ENCODE assay signal across 25 cellular contexts in the genomic region with DNA sequence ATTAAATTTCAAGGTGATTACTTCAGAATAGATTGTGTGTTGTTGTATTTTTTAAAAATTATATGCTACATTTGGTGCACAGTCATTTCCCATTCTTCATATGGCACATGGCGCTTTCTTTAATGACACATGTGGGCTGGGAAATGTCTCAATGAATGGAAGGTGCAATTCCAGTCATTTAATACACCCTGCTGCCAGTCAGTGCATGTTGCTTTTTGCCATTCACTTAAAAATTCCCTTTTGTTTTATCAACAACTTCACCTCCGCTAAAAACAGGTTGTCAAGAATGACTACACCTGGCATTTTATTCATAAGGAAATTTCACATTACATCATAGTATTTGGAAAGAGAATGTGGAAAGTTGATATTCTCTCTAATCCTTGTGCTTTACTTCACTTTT.
DNase-seq lines count a peak whose midpoint lies in the region; ATAC-seq, FAIRE-seq and TF ChIP-seq lines count a peak whose summit lies in the region.
"Had no signal": no experiment of that assay in that cellular context is flagged by ENCODE, and none has a peak within 500 bp of the region (broad histone marks: within the 10 kb centered on the region; RNA-seq: fewer than 3 reads in every experiment).

No MANE protein-coding gene starts in this region.

- dilution Hi-C loops in mammary epithelial cell (cut with HindIII; ENCODE audit: low sequenced_read_pairs) = no loop called here

- no peaks in the 10 kb centered on the region for H3K36me3 ChIP-seq in mammary epithelial cell (ENCODE audit: insufficient read depth, low read length)
- no peaks in the 10 kb centered on the region for H3K36me3 ChIP-seq in breast epithelium
- no peaks in the 10 kb centered on the region for H3K36me3 ChIP-seq in bronchial epithelial cell (ENCODE audit: control insufficient read depth, insufficient read depth, low read length)
- no peaks in the 10 kb centered on the region for H3K36me3 ChIP-seq in lower lobe of right lung
- H3K36me3 ChIP-seq: BE2C; BLaER1 treated with 17β-estradiol and CSF1 and Interleukin-3, amounts not matched to agents 10 nM and 100 nM; HAP-1 had no signal

- H3K4me2 ChIP-seq in mammary epithelial cell (ENCODE audit: insufficient read depth, low read depth, low read length) = no peak overlapping the region
- H3K4me2 ChIP-seq: A549; BLaER1 treated with 17β-estradiol and CSF1 and Interleukin-3, amounts not matched to agents 10 nM and 100 nM had no signal

- H3K27ac ChIP-seq in mammary epithelial cell (ENCODE audit: insufficient read depth, low read depth, low read length) (no peak overlapping the region), breast epithelium (no peak overlapping the region), lower lobe of right lung (no peak overlapping the region)
- H3K27ac ChIP-seq: A549; BLaER1 treated with 17β-estradiol and CSF1 and Interleukin-3, amounts not matched to agents 10 nM and 100 nM had no signal

- intact Hi-C loops in mammary epithelial cell (cut with micrococcal nuclease) = no loop called here
- intact Hi-C loops in breast epithelium (cut with DNase I; ENCODE audit: low total_unique reads) = no loop called here
- intact Hi-C loops in lower lobe of right lung (cut with DNase I) = no loop called here

- no peaks in the 10 kb centered on the region for H4K20me1 ChIP-seq in mammary epithelial cell (ENCODE audit: insufficient read depth, low read length)
- H4K20me1 ChIP-seq: BLaER1 treated with 17β-estradiol and CSF1 and Interleukin-3, amounts not matched to agents 10 nM and 100 nM had no signal

- in situ Hi-C loops in mammary epithelial cell (cut with MboI; ENCODE audit: low sequenced_read_pairs in 2 of 2) = no loop called here

- H2AFZ ChIP-seq in mammary epithelial cell (ENCODE audit: low read depth, low read length) = no peak overlapping the region

- H3K4me3 ChIP-seq in mammary epithelial cell (replicated peaks in 1 of 3; ENCODE audit: insufficient read depth in 1 of 3, low read depth in 2 of 3, low read length in 3 of 3) (no peak overlapping the region), breast epithelium (no peak overlapping the region), bronchial epithelial cell (ENCODE audit: low read depth, low read length) (no peak overlapping the region), lower lobe of right lung (no peak overlapping the region)
- H3K4me3 ChIP-seq: A549; BLaER1 treated with 17β-estradiol and CSF1 and Interleukin-3, amounts not matched to agents 10 nM and 100 nM; HAP-1 had no signal

- TF ChIP-seq POLR2A in breast epithelium (IDR thresholded peaks at IDR 0.05) = no peak

- CTCF ChIA-PET in mammary epithelial cell (lab: Charles Lee; ENCODE audit: low non-redundant PET) = no interaction called here

- no peaks in the 10 kb centered on the region for H3K27me3 ChIP-seq in mammary epithelial cell (ENCODE audit: insufficient read depth, low read length)
- no peaks in the 10 kb centered on the region for H3K27me3 ChIP-seq in breast epithelium
- H3K27me3 ChIP-seq in bronchial epithelial cell (ENCODE audit: control insufficient read depth, insufficient read depth, low read length) = no peaks in the 10 kb centered on the region
- no peaks in the 10 kb centered on the region for H3K27me3 ChIP-seq in lower lobe of right lung (ENCODE audit: low read depth)
- H3K27me3 ChIP-seq: BE2C; BLaER1 treated with 17β-estradiol and CSF1 and Interleukin-3, amounts not matched to agents 10 nM and 100 nM had no signal

- ATAC-seq in esophagus mucosa (peak; percentile 73), lower lobe of right lung (no peak)
- ATAC-seq: A549 had no signal

- H3K9me3 ChIP-seq in mammary epithelial cell (replicated peaks; ENCODE audit: insufficient read depth, low read length) = no peaks in the 10 kb centered on the region
- peaks cover 0 to 2% of the 10 kb centered on the region in 2 donors for H3K9me3 ChIP-seq in breast epithelium
- no peaks in the 10 kb centered on the region for H3K9me3 ChIP-seq in lower lobe of right lung
- H3K9me3 ChIP-seq: A549, BE2C, HAP-1 had no signal

- H3K4me1 ChIP-seq in mammary epithelial cell (ENCODE audit: insufficient read depth, low read length) (peaks cover 6% of the 10 kb centered on the region), breast epithelium (no peaks in the 10 kb centered on the region), lower lobe of right lung (no peaks in the 10 kb centered on the region)
- H3K4me1 ChIP-seq: A549; BE2C; BLaER1 treated with 17β-estradiol and CSF1 and Interleukin-3, amounts not matched to agents 10 nM and 100 nM; HAP-1 had no signal

- no TSS peak for BruUV-seq in mammary epithelial cell (replicated peaks; lab: Mats Ljungman, UMichigan)

- 78% methylated on average over 2 of the region's 2 CpGs for WGBS in mammary epithelial cell (ENCODE audit: low coverage, missing lambda C conversion rate)

- H3K79me2 ChIP-seq in mammary epithelial cell (ENCODE audit: insufficient read depth, low read length) = no peaks in the 10 kb centered on the region

- H3K9ac ChIP-seq in mammary epithelial cell (ENCODE audit: insufficient read depth, low read length) = no peak overlapping the region
- H3K9ac ChIP-seq: BLaER1 treated with 17β-estradiol and CSF1 and Interleukin-3, amounts not matched to agents 10 nM and 100 nM had no signal

- FAIRE-seq in bronchial epithelial cell (lab: Jason Lieb, UNC) = no peak
- FAIRE-seq: A549, D721Med, GM12891, GM18507 had no signal

- TF ChIP-seq CTCF in mammary epithelial cell (conservative IDR thresholded peaks at IDR 0.05 in 1 of 2, IDR thresholded peaks at IDR 0.05 in 1 of 2; ENCODE audit: extremely low read depth in 1 of 2, insufficient read depth in 1 of 2, low read depth in 1 of 2, low read length in 2 of 2) (no peak), breast epithelium (IDR thresholded peaks at IDR 0.05) (no peak), bronchial epithelial cell (IDR thresholded peaks at IDR 0.05; ENCODE audit: insufficient read depth, low read length, severe bottlenecking) (no peak), lower lobe of right lung (IDR thresholded peaks at IDR 0.05) (no peak)

- DNase-seq in mammary epithelial cell (peak; percentile 52), breast epithelium (ENCODE audit: low spot score in 2 of 2) (no peak), bronchial epithelial cell (ENCODE audit: low read depth) (peak; percentile 97), lower lobe of right lung (no peak), NCI-H1694 treated with DMSO at 0.1 percent for 48 hours (lab: John Stamatoyannopoulos, UW) (no peak)
- no peak for DNase-seq in activated CD4-positive, alpha-beta T cell treated with anti-CD3 and anti-CD28 coated beads for 4 hours
- DNase-seq: 8988T; ACHN; AML-193; BE2C; CD4-positive, alpha-beta T cell; CD8-positive, alpha-beta memory T cell; DMS 273 treated with DMSO at 0.1 percent for 48 hours; DMS53; DMS79 treated with DMSO at 0.1 percent for 48 hours; GF-D8; GOT3; HFFc6 had no signal

Comparison
In these comparisons a context has a peak if more than half of its experiments do, and no peak if none do; other contexts are left out.
1. DNase-seq: peak in mammary epithelial cell (single experiment) and bronchial epithelial cell (single experiment); none in breast epithelium (0 of 2), lower lobe of right lung (single experiment), activated CD4-positive, alpha-beta T cell treated with anti-CD3 and anti-CD28 coated beads for 4 hours (0 of 2) and NCI-H1694 treated with DMSO at 0.1 percent for 48 hours (single experiment).